ENCODE assay signal across 22 cellular contexts in genomic region chrX:116232833-116233232, GRCh38.
DNase-seq lines count a peak whose midpoint lies in the region; FAIRE-seq and TF ChIP-seq lines count a peak whose summit lies in the region.
"Had no signal": no experiment of that assay in that cellular context is flagged by ENCODE, and none has a peak within 500 bp of the region (broad histone marks: within the 10 kb centered on the region; RNA-seq: fewer than 3 reads in every experiment).

No MANE protein-coding gene starts in this region.

- H3K9me3 Mint-ChIP-seq in immature natural killer cell, result peaks cover 0 to 1% (median 0%) of the 10 kb centered on the region in 6 donors
- H3K9me3 Mint-ChIP-seq: stimulated activated memory B cell treated with anti-CD40 and anti-IgM and Interleukin-4, amounts not matched to agents 10 μg/mL and 1 μg/mL and 100 μg/mL, for 72 hours had no signal

- no peaks in the 10 kb centered on the region for H3K9me3 ChIP-seq in endothelial cell of umbilical vein (replicated peaks; ENCODE audit: control insufficient read depth, insufficient read depth, low read length)
- no peaks in the 10 kb centered on the region for H3K9me3 ChIP-seq in BE2C
- H3K9me3 ChIP-seq: sigmoid colon, upper lobe of left lung had no signal

- CTCF ChIA-PET in endothelial cell of umbilical vein (lab: Charles Lee), result no interaction called here

- no peak overlapping the region for H3K9ac ChIP-seq in endothelial cell of umbilical vein (replicated peaks; ENCODE audit: extremely low read depth, insufficient read depth, low read length)

- no peak for TF ChIP-seq POLR2A in endothelial cell of umbilical vein (IDR thresholded peaks at IDR 0.05; ENCODE audit: low read depth, low read length)

- intact Hi-C loops in endothelial cell of umbilical vein (cut with micrococcal nuclease), result loop anchor here (1.0 kb wide), 1 partner anchor 39 kb away; no protein-coding TSS in a partner anchor

- no peak overlapping the region for H3K27ac Mint-ChIP-seq in immature natural killer cell
- H3K27ac Mint-ChIP-seq: activated T-helper 17 cell treated with anti-CD3 and anti-CD28 coated beads, Interleukin-2, amount 50 U/mL, for 72 hours; stimulated activated memory B cell treated with anti-CD40 and anti-IgM and Interleukin-4, amounts not matched to agents 10 μg/mL and 1 μg/mL and 100 μg/mL, for 72 hours had no signal

- H3K27ac ChIP-seq in endothelial cell of umbilical vein (ENCODE audit: insufficient read depth, low read depth, low read length), result no peak overlapping the region
- H3K27ac ChIP-seq: sigmoid colon, upper lobe of left lung, WERI-Rb-1 had no signal

- H3K36me3 ChIP-seq in endothelial cell of umbilical vein (ENCODE audit: control insufficient read depth in 2 of 2, extremely low read depth in 1 of 2, insufficient read depth in 2 of 2, low read length in 2 of 2) (no peaks in the 10 kb centered on the region), BE2C (no peaks in the 10 kb centered on the region)
- H3K36me3 ChIP-seq: sigmoid colon, upper lobe of left lung, WERI-Rb-1 had no signal

- DNase-seq in AG10803 (ENCODE audit: low read depth) (peak; percentile 72), MV-4-11 (lab: John Stamatoyannopoulos, UW) (peak; percentile 39), endothelial cell of umbilical vein (ENCODE audit: low read depth, low spot score) (peak; percentile 17), kidney tubule cell (ENCODE audit: low spot score) (peak; percentile 72), HK-2 (ENCODE audit: unreplicated experiment) (no peak), immature natural killer cell (no peak), BE2C (no peak)
- no peak for DNase-seq in effector CD4-positive, alpha-beta T cell
- DNase-seq: amniotic stem cell; dermis blood vessel endothelial cell; DMS79; foreskin melanocyte; mesendoderm; NCI-H1048; NCI-H2171 treated with DMSO at 0.1 percent for 48 hours; NK-92 treated with Interleukin-12 subunit alpha and Interleukin-12 subunit beta, amount 100 ng/mL, for 24 hours; sigmoid colon; upper lobe of left lung; WERI-Rb-1 had no signal

- no peaks in the 10 kb centered on the region for H3K4me1 Mint-ChIP-seq in immature natural killer cell
- H3K4me1 Mint-ChIP-seq: activated T-helper 17 cell treated with anti-CD3 and anti-CD28 coated beads, Interleukin-2, amount 50 U/mL, for 72 hours; stimulated activated memory B cell treated with anti-CD40 and anti-IgM and Interleukin-4, amounts not matched to agents 10 μg/mL and 1 μg/mL and 100 μg/mL, for 72 hours had no signal

- H3K27me3 Mint-ChIP-seq in immature natural killer cell (ENCODE audit: low read depth in 3 of 3), result peaks cover 0 to 4% (median 0%) of the 10 kb centered on the region in 3 donors
- H3K27me3 Mint-ChIP-seq: activated T-helper 17 cell treated with anti-CD3 and anti-CD28 coated beads, Interleukin-2, amount 50 U/mL, for 72 hours; stimulated activated memory B cell treated with anti-CD40 and anti-IgM and Interleukin-4, amounts not matched to agents 10 μg/mL and 1 μg/mL and 100 μg/mL, for 72 hours had no signal

- no peaks in the 10 kb centered on the region for H3K79me2 ChIP-seq in endothelial cell of umbilical vein (ENCODE audit: control insufficient read depth, insufficient read depth, low read length)

- H3K4me1 ChIP-seq in endothelial cell of umbilical vein (ENCODE audit: control insufficient read depth, extremely low read depth, insufficient read depth, low read length), result no peaks in the 10 kb centered on the region
- no peaks in the 10 kb centered on the region for H3K4me1 ChIP-seq in BE2C
- H3K4me1 ChIP-seq: sigmoid colon, upper lobe of left lung had no signal

- no peak overlapping the region for H2AFZ ChIP-seq in endothelial cell of umbilical vein (ENCODE audit: low read depth, low read length)

- POLR2A ChIA-PET in endothelial cell of umbilical vein (lab: Charles Lee), result no interaction called here

- FAIRE-seq in endothelial cell of umbilical vein (lab: Jason Lieb, UNC), result no peak
- FAIRE-seq: H54 had no signal

- H3K36me3 Mint-ChIP-seq in immature natural killer cell, result no peaks in the 10 kb centered on the region
- H3K36me3 Mint-ChIP-seq: stimulated activated memory B cell treated with anti-CD40 and anti-IgM and Interleukin-4, amounts not matched to agents 10 μg/mL and 1 μg/mL and 100 μg/mL, for 72 hours had no signal

- no peak overlapping the region for H3K4me3 Mint-ChIP-seq in immature natural killer cell
- H3K4me3 Mint-ChIP-seq: activated T-helper 17 cell treated with anti-CD3 and anti-CD28 coated beads, Interleukin-2, amount 50 U/mL, for 72 hours; stimulated activated memory B cell treated with anti-CD40 and anti-IgM and Interleukin-4, amounts not matched to agents 10 μg/mL and 1 μg/mL and 100 μg/mL, for 72 hours had no signal

- BruUV-seq in endothelial cell of umbilical vein (replicated peaks; lab: Mats Ljungman, UMichigan), result no TSS peak

- dilution Hi-C loops in endothelial cell of umbilical vein (cut with MboI; ENCODE audit: extremely low pct_ligation_motif_present, low sequenced_read_pairs), result no loop called here

- H3K4me2 ChIP-seq in endothelial cell of umbilical vein (ENCODE audit: insufficient read depth, low read length), result no peak overlapping the region

- H4K20me1 ChIP-seq in endothelial cell of umbilical vein (replicated peaks; ENCODE audit: control insufficient read depth, extremely low read depth, insufficient read depth, low read length), result no peaks in the 10 kb centered on the region

- no peaks in the 10 kb centered on the region for H3K9me1 ChIP-seq in endothelial cell of umbilical vein (replicated peaks; ENCODE audit: control insufficient read depth, extremely low read depth, insufficient read depth, low read length)

- H3K4me3 ChIP-seq in AG10803 (ENCODE audit: low read length), result no peak overlapping the region
- H3K4me3 ChIP-seq in endothelial cell of umbilical vein (replicated peaks in 1 of 3; ENCODE audit: insufficient read depth in 1 of 3, low read depth in 1 of 3, low read length in 3 of 3), result no peak overlapping the region
- no peak overlapping the region for H3K4me3 ChIP-seq in BE2C (ENCODE audit: low read depth, low read length)
- H3K4me3 ChIP-seq: sigmoid colon, upper lobe of left lung had no signal

- H3K27me3 ChIP-seq in endothelial cell of umbilical vein (ENCODE audit: control insufficient read depth in 2 of 2, insufficient read depth in 2 of 2, low read length in 2 of 2) (no peaks in the 10 kb centered on the region), BE2C (no peaks in the 10 kb centered on the region)
- H3K27me3 ChIP-seq: sigmoid colon, upper lobe of left lung had no signal

- TF ChIP-seq CTCF in AG10803 (conservative IDR thresholded peaks at IDR 0.05; ENCODE audit: low read length) (no peak), endothelial cell of umbilical vein (IDR thresholded peaks at IDR 0.05; ENCODE audit: extremely low read depth in 1 of 2, insufficient read depth in 1 of 2, low read depth in 1 of 2, low read length in 2 of 2) (no peak), BE2C (IDR thresholded peaks at IDR 0.05; ENCODE audit: low read depth, low read length) (no peak)

TF ChIP-seq in endothelial cell of umbilical vein, 7 proteins besides CTCF, POLR2A, EP300 and RAD21:
- TF ChIP-seq JUN (IDR thresholded peaks at IDR 0.05; ENCODE audit: borderline replicate concordance, insufficient read depth, insufficient read length, low read depth), result no peak
- TF ChIP-seq GATA2 (IDR thresholded peaks at IDR 0.05; ENCODE audit: insufficient read depth, insufficient read length, low read depth, low read length), result no peak
- TF ChIP-seq FOS (IDR thresholded peaks at IDR 0.05; ENCODE audit: borderline replicate concordance, insufficient read depth, low read length), result peak; percentile 29

Comparison
In these comparisons a context has a peak if more than half of its experiments do, and no peak if none do; other contexts are left out.
1. DNase-seq: peak in AG10803 (single experiment), MV-4-11 (single experiment), endothelial cell of umbilical vein (single experiment) and kidney tubule cell (single experiment); none in effector CD4-positive, alpha-beta T cell (single experiment), HK-2 (single experiment), immature natural killer cell (0 of 3) and BE2C (single experiment).